ENCODE assay signal across 10 cellular contexts in genomic region chr12:59499774-59500173, GRCh38.
DNase-seq lines count a peak whose midpoint lies in the region; ATAC-seq and TF ChIP-seq lines count a peak whose summit lies in the region.
"Had no signal": no experiment of that assay in that cellular context is flagged by ENCODE, and none has a peak within 500 bp of the region (broad histone marks: within the 10 kb centered on the region; RNA-seq: fewer than 3 reads in every experiment).

No MANE protein-coding gene starts in this region.

- intact Hi-C loops in Right ventricle myocardium inferior (cut with DNase I): no loop called here

- no peak for DNase-seq in activated effector memory CD4-positive, alpha-beta T cell treated with anti-CD3 and anti-CD28 coated beads, Interleukin-2, amount 50 U/mL, for 16 hours
- no peak for DNase-seq in Right ventricle myocardium inferior (ENCODE audit: missing footprints)
- DNase-seq in NCI-H128 (lab: John Stamatoyannopoulos, UW; ENCODE audit: unreplicated experiment): no peak
- DNase-seq in DMS153 treated with DMSO at 0.1 percent for 48 hours (lab: John Stamatoyannopoulos, UW; ENCODE audit: unreplicated experiment): no peak
- DNase-seq: activated CD4-positive, alpha-beta T cell treated with anti-CD3 and anti-CD28 coated beads, Interleukin-2, amount 50 U/mL, for 4 hours; NCI-H82 had no signal

- ATAC-seq in GM18505 (IDR thresholded peaks at IDR 0.05; ENCODE audit: unreplicated experiment) (peak; percentile 96), GM19467 (IDR thresholded peaks at IDR 0.05; ENCODE audit: unreplicated experiment) (peak; percentile 87), HG02938 (IDR thresholded peaks at IDR 0.05; ENCODE audit: unreplicated experiment) (peak; percentile 95), HG03575 (IDR thresholded peaks at IDR 0.05; ENCODE audit: extremely low read depth, insufficient number of reproducible peaks, low FRiP score, unreplicated experiment) (peak; percentile 95), Right ventricle myocardium inferior (no peak)

- no peak for TF ChIP-seq POLR2A in GM18505 (IDR thresholded peaks at IDR 0.05; ENCODE audit: borderline replicate concordance, extremely low read depth, insufficient read depth, insufficient read length)
